In genomic region chr5:113242481-113243348, GRCh38 we compare ENCODE assay signal across 25 cellular contexts.
DNase-seq lines count a peak whose midpoint lies in the region; FAIRE-seq and TF ChIP-seq lines count a peak whose summit lies in the region.
"Had no signal": no experiment of that assay in that cellular context is flagged by ENCODE, and none has a peak within 500 bp of the region (broad histone marks: within the 10 kb centered on the region; RNA-seq: fewer than 3 reads in every experiment).

No MANE protein-coding gene starts in this region.

- H3K4me1 ChIP-seq in endodermal cell (ENCODE audit: control insufficient read depth, insufficient read depth, low read length): peaks cover 36% of the 10 kb centered on the region
- peaks cover 35% of the 10 kb centered on the region for H3K4me1 ChIP-seq in mesendoderm (ENCODE audit: control insufficient read depth, low read depth, low read length)
- H3K4me1 ChIP-seq: pancreas had no signal

- H3K27me3 Mint-ChIP-seq in endodermal cell (ENCODE audit: insufficient read depth): no peaks in the 10 kb centered on the region

- peak; percentile 50 for FAIRE-seq in GM18507 (lab: Jason Lieb, UNC)
- FAIRE-seq: pancreas, urothelium cell line had no signal

- no peak overlapping the region for H3K4me2 ChIP-seq in mesendoderm (ENCODE audit: low read length)
- H3K4me2 ChIP-seq: BLaER1 treated with 17β-estradiol and CSF1 and Interleukin-3, amounts not matched to agents 10 nM and 100 nM had no signal

- H2BK15ac ChIP-seq in mesendoderm (replicated peaks; ENCODE audit: low read depth): no peak overlapping the region

- no peak overlapping the region for H3K27ac ChIP-seq in endodermal cell (ENCODE audit: low read depth, low read length)
- H3K27ac ChIP-seq in mesendoderm (ENCODE audit: low read depth, low read length): no peak overlapping the region
- H3K27ac ChIP-seq: BLaER1 treated with 17β-estradiol and CSF1 and Interleukin-3, amounts not matched to agents 10 nM and 100 nM; esophagus muscularis mucosa; pancreas; SK-N-MC; VCaP had no signal

- no peak overlapping the region for H3K4ac ChIP-seq in mesendoderm (ENCODE audit: low read depth, low read length)

- TF ChIP-seq CTCF in endodermal cell (conservative IDR thresholded peaks at IDR 0.05): no peak

- no peak overlapping the region for H3K4me3 Mint-ChIP-seq in endodermal cell
- H3K4me3 Mint-ChIP-seq: activated naive CD8-positive, alpha-beta T cell treated with anti-CD3 and anti-CD28 coated beads for 36 hours; mesothelial cell of epicardium; naive thymus-derived CD8-positive, alpha-beta T cell had no signal

- H3K79me1 ChIP-seq in mesendoderm (ENCODE audit: low read length): peaks cover 23% of the 10 kb centered on the region

- peaks cover 41% of the 10 kb centered on the region for H3K79me2 ChIP-seq in mesendoderm (ENCODE audit: control insufficient read depth, insufficient read depth, low read length)

- H3K23ac ChIP-seq in mesendoderm (ENCODE audit: low read length): no peak overlapping the region

- 81 to 100% methylated on average over 2 to 7 of the region's 8 CpGs for WGBS in endodermal cell (ENCODE audit: insufficient coverage in 1 of 2, insufficient read length in 1 of 2), 2 experiments
- no CpG with 5 or more reads among the region's 8 CpGs for WGBS in mesendoderm (ENCODE audit: extremely low coverage, insufficient coverage, low lambda C conversion rate)

- H2BK5ac ChIP-seq in mesendoderm (ENCODE audit: low read length): peak overlapping the region; percentile 12

- H3K56ac ChIP-seq in mesendoderm (ENCODE audit: low read length): no peak overlapping the region

- peaks cover 16% of the 10 kb centered on the region for H3K36me3 ChIP-seq in endodermal cell (ENCODE audit: control insufficient read depth, insufficient read depth, low read length)
- H3K36me3 ChIP-seq in mesendoderm (ENCODE audit: control insufficient read depth, insufficient read depth, low read length): no peaks in the 10 kb centered on the region
- H3K36me3 ChIP-seq: BLaER1 treated with 17β-estradiol and CSF1 and Interleukin-3, amounts not matched to agents 10 nM and 100 nM; esophagus muscularis mucosa; pancreas had no signal

- peak overlapping the region; percentile 23 for H2AK5ac ChIP-seq in mesendoderm (ENCODE audit: low read length)

- H3K4me1 Mint-ChIP-seq in endodermal cell: peaks cover 76% of the 10 kb centered on the region

- H3K36me3 Mint-ChIP-seq in endodermal cell (ENCODE audit: low read depth): peaks cover 4% of the 10 kb centered on the region
- H3K36me3 Mint-ChIP-seq: activated naive CD8-positive, alpha-beta T cell treated with anti-CD3 and anti-CD28 coated beads for 36 hours; mesothelial cell of epicardium had no signal

- DNase-seq in GM18507 (ENCODE audit: extremely low spot score, insufficient read length, low read depth) (no peak), NCI-H446 treated with DMSO at 0.1 percent for 48 hours (lab: John Stamatoyannopoulos, UW) (peak; percentile 21), endodermal cell (no peak), mesendoderm (no peak), NCI-H1930 (lab: John Stamatoyannopoulos, UW) (no peak), Kasumi-1 (lab: John Stamatoyannopoulos, UW) (no peak), HuH-7 (ENCODE audit: low spot score) (no peak)
- no peak for DNase-seq in NK-92 treated with Interleukin-12 subunit alpha and Interleukin-12 subunit beta, amount 100 ng/mL, for 24 hours (lab: John Stamatoyannopoulos, UW)
- DNase-seq: ACHN; activated naive CD8-positive, alpha-beta T cell treated with anti-CD3 and anti-CD28 coated beads for 36 hours; EL; head of caudate nucleus; left colon; naive thymus-derived CD8-positive, alpha-beta T cell; NCI-H1694; NCI-H774; pancreas; right cardiac atrium; T-helper 17 cell had no signal

- H3K4me3 ChIP-seq in endodermal cell (ENCODE audit: low read length): peak overlapping the region; percentile 13
- H3K4me3 ChIP-seq in mesendoderm (ENCODE audit: low read length): no peak overlapping the region
- H3K4me3 ChIP-seq: BLaER1 treated with 17β-estradiol and CSF1 and Interleukin-3, amounts not matched to agents 10 nM and 100 nM; esophagus muscularis mucosa; pancreas; SK-N-MC had no signal

- no peak overlapping the region for H3K18ac ChIP-seq in mesendoderm (ENCODE audit: low read length)

- no peak overlapping the region for H2BK120ac ChIP-seq in mesendoderm (ENCODE audit: low read depth, low read length)

- H3K27ac Mint-ChIP-seq in endodermal cell: peak overlapping the region; percentile 16
- H3K27ac Mint-ChIP-seq: activated naive CD8-positive, alpha-beta T cell treated with anti-CD3 and anti-CD28 coated beads for 36 hours; mesothelial cell of epicardium; T-helper 17 cell had no signal

- H4K5ac ChIP-seq in mesendoderm (ENCODE audit: low read length): peak overlapping the region; percentile 61

- no peaks in the 10 kb centered on the region for H3K27me3 ChIP-seq in endodermal cell (ENCODE audit: control insufficient read depth, insufficient read depth, low read length, poor library complexity, severe bottlenecking)
- H3K27me3 ChIP-seq in mesendoderm (ENCODE audit: insufficient read depth, low read length, poor library complexity): no peaks in the 10 kb centered on the region
- H3K27me3 ChIP-seq: BLaER1 treated with 17β-estradiol and CSF1 and Interleukin-3, amounts not matched to agents 10 nM and 100 nM; esophagus muscularis mucosa; pancreas had no signal

- H3K9ac ChIP-seq in endodermal cell (ENCODE audit: extremely low read depth, low read length, poor library complexity, severe bottlenecking) (no peak overlapping the region), mesendoderm (ENCODE audit: low read length) (no peak overlapping the region)
- H3K9ac ChIP-seq: BLaER1 treated with 17β-estradiol and CSF1 and Interleukin-3, amounts not matched to agents 10 nM and 100 nM had no signal

- no peaks in the 10 kb centered on the region for H3K9me3 ChIP-seq in endodermal cell (ENCODE audit: control insufficient read depth, low read length)
- H3K9me3 ChIP-seq: esophagus muscularis mucosa, pancreas had no signal

- no peak overlapping the region for H4K8ac ChIP-seq in mesendoderm (ENCODE audit: low read depth, low read length)

- no peaks in the 10 kb centered on the region for H3K9me3 Mint-ChIP-seq in endodermal cell
- H3K9me3 Mint-ChIP-seq: activated naive CD8-positive, alpha-beta T cell treated with anti-CD3 and anti-CD28 coated beads for 36 hours; mesothelial cell of epicardium had no signal
